10 cellular contexts compared by ENCODE assay signal in the genomic region with DNA sequence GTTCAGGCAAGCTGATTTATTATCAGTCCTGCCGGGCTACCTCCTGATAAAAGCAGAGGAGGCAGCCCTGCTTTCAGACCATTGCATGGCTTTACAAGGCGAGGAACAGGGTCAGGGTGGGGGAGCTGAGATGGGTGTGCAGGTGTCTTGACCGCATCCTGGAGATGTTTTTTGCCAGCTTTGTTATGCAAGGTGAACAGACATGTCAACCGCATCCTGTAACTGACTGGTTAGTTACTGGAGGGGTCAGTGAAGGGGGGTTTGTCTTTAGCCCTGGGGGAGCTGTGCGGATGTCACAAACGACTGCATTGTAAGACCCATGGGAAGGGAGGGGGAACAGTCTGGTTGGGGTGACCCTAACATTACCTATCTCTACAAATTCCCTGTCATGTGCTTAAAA.
DNase-seq lines count a peak whose midpoint lies in the region; ATAC-seq lines count a peak whose summit lies in the region.
"Had no signal": no experiment of that assay in that cellular context is flagged by ENCODE, and none has a peak within 500 bp of the region (broad histone marks: within the 10 kb centered on the region; RNA-seq: fewer than 3 reads in every experiment).

No MANE protein-coding gene starts in this region.

- H3K4me1 Mint-ChIP-seq in memory B cell = peaks cover 31% of the 10 kb centered on the region
- H3K4me1 Mint-ChIP-seq: CD4-positive, alpha-beta memory T cell had no signal

- ATAC-seq in GM18907 (IDR thresholded peaks at IDR 0.05; ENCODE audit: unreplicated experiment) (peak; percentile 80), HG02571 (IDR thresholded peaks at IDR 0.05; ENCODE audit: unreplicated experiment) (peak; percentile 69), HG03457 (IDR thresholded peaks at IDR 0.05; ENCODE audit: unreplicated experiment) (peak; percentile 72), memory B cell (ENCODE audit: low read depth) (peak; percentile 71)
- no peak for ATAC-seq in stimulated activated naive CD8-positive, alpha-beta T cell treated with anti-CD3 and anti-CD28 coated beads, Interleukin-15, Interleukin-2, amounts not matched to agents 100 U/mL and 50 U/mL, for 24 hours

- H3K27ac Mint-ChIP-seq in memory B cell = peak overlapping the region; percentile 77
- H3K27ac Mint-ChIP-seq: CD4-positive, alpha-beta memory T cell had no signal

- H3K9me3 Mint-ChIP-seq in memory B cell = no peaks in the 10 kb centered on the region

- no peaks in the 10 kb centered on the region for H3K27me3 Mint-ChIP-seq in memory B cell
- H3K27me3 Mint-ChIP-seq: CD4-positive, alpha-beta memory T cell had no signal

- no peaks in the 10 kb centered on the region for H3K36me3 Mint-ChIP-seq in memory B cell
- H3K36me3 Mint-ChIP-seq: CD4-positive, alpha-beta memory T cell had no signal

- H3K4me3 Mint-ChIP-seq in memory B cell = no peak overlapping the region
- H3K4me3 Mint-ChIP-seq: CD4-positive, alpha-beta memory T cell had no signal

- peak in 1 of 2 donors; percentile 21 for DNase-seq in memory B cell (ENCODE audit: low spot score in 2 of 2)
- DNase-seq in stimulated activated naive CD8-positive, alpha-beta T cell treated with anti-CD3 and anti-CD28 coated beads, Interleukin-15, Interleukin-2, amounts not matched to agents 100 U/mL and 50 U/mL, for 24 hours = no peak
- no peak for DNase-seq in stimulated activated CD4-positive, alpha-beta T cell treated with anti-CD3 and anti-CD28 coated beads, Interleukin-4, amount 100 ng/mL, for 24 hours
- no peak for DNase-seq in NCI-H82 (lab: John Stamatoyannopoulos, UW)
- DNase-seq in NCI-H1417 (lab: John Stamatoyannopoulos, UW) = no peak
- DNase-seq: KG1 had no signal
